ENCODE assay signal across 23 cellular contexts in genomic region chr13:111272117-111272516, GRCh38. TPM values are rescaled to one million over a fixed set of nuclear protein-coding genes. Genes with fewer than 3 reads are reported as not detected.
A peak's percentile ranks its signal among the peaks of the same experiment; 100 is the strongest.
DNase-seq lines count a peak whose midpoint lies in the region; ATAC-seq and TF ChIP-seq lines count a peak whose summit lies in the region.
"Had no signal": no experiment of that assay in that cellular context is flagged by ENCODE, and none has a peak within 500 bp of the region (broad histone marks: within the 10 kb centered on the region; RNA-seq: fewer than 3 reads in every experiment).

No MANE protein-coding gene starts in this region.

- DNase-seq in activated CD8-positive, alpha-beta memory T cell treated with anti-CD3 and anti-CD28 coated beads, Interleukin-2, amount 10 ng/mL, durations not matched to agents 7 days and 5 days: peak; percentile 18
- DNase-seq in activated CD8-positive, alpha-beta memory T cell treated with anti-CD3 and anti-CD28 coated beads, Interleukin-2, amount 50 U/mL, for 4 hours: no peak
- DNase-seq in osteoblast (ENCODE audit: insufficient read length, low spot score, missing footprints) (no peak), thoracic aorta (ENCODE audit: low spot score) (no peak), KBM-7 (no peak), CD1c-positive myeloid dendritic cell (ENCODE audit: extremely low spot score) (no peak)
- DNase-seq: CD8-positive, alpha-beta T cell; DND-41; GOT3; Karpas-422; NCI-H1417; NCI-H1694 treated with DMSO at 0.1 percent for 48 hours; NCI-H446 treated with DMSO at 0.1 percent for 48 hours; NCI-H526 treated with DMSO at 0.1 percent for 48 hours; Right ventricle myocardium superior had no signal

- no peak overlapping the region for H3K4me2 ChIP-seq in osteoblast (ENCODE audit: insufficient read depth, low read length)
- H3K4me2 ChIP-seq: BLaER1 treated with 17β-estradiol and CSF1 and Interleukin-3, amounts not matched to agents 10 nM and 100 nM had no signal

- H3K27ac Mint-ChIP-seq in activated CD8-positive, alpha-beta memory T cell treated with anti-CD3 and anti-CD28 coated beads, Interleukin-2, amount 10 ng/mL, durations not matched to agents 7 days and 5 days: no peak overlapping the region
- H3K27ac Mint-ChIP-seq: CD8-positive, alpha-beta T cell; IgD-negative memory B cell had no signal

- TF ChIP-seq CTCF in osteoblast (IDR thresholded peaks at IDR 0.05; ENCODE audit: extremely low read depth, low read depth, low read length) (no peak), thoracic aorta (IDR thresholded peaks at IDR 0.05) (no peak)

- H4K20me1 ChIP-seq in osteoblast (ENCODE audit: insufficient read depth, low read length): no peaks in the 10 kb centered on the region

- in situ Hi-C loops in KBM-7 (cut with MboI; ENCODE audit: low pct_unique_long_range_greater_than_20kb, low sequenced_read_pairs): no loop called here

- CTCF ChIA-PET in activated CD8-positive, alpha-beta memory T cell treated with anti-CD3 and anti-CD28 coated beads, Interleukin-2, amount 10 ng/mL, durations not matched to agents 7 days and 5 days (lab: Charles Lee): no interaction called here

- H3K9me3 ChIP-seq in osteoblast (ENCODE audit: low read depth, low read length) (no peaks in the 10 kb centered on the region), thoracic aorta (no peaks in the 10 kb centered on the region)
- H3K9me3 ChIP-seq: BLaER1 treated with 17β-estradiol and CSF1 and Interleukin-3, amounts not matched to agents 10 nM and 100 nM had no signal

- H3K27me3 Mint-ChIP-seq in activated CD8-positive, alpha-beta memory T cell treated with anti-CD3 and anti-CD28 coated beads, Interleukin-2, amount 10 ng/mL, durations not matched to agents 7 days and 5 days: no peaks in the 10 kb centered on the region
- H3K27me3 Mint-ChIP-seq: IgD-negative memory B cell had no signal

- no peaks in the 10 kb centered on the region for H3K9me3 Mint-ChIP-seq in activated CD8-positive, alpha-beta memory T cell treated with anti-CD3 and anti-CD28 coated beads, Interleukin-2, amount 10 ng/mL, durations not matched to agents 7 days and 5 days (ENCODE audit: low read depth)
- H3K9me3 Mint-ChIP-seq: CD8-positive, alpha-beta T cell; IgD-negative memory B cell had no signal

- peak overlapping the region; percentile 49 for H3K27ac ChIP-seq in cingulate gyrus (ENCODE audit: low read depth, low read length)
- peak overlapping the region; percentile 35 for H3K27ac ChIP-seq in osteoblast (ENCODE audit: low read depth, low read length)
- H3K27ac ChIP-seq in thoracic aorta: peak overlapping the region; percentile 33 to 58
- H3K27ac ChIP-seq: 22Rv1; BLaER1 treated with 17β-estradiol and CSF1 and Interleukin-3, amounts not matched to agents 10 nM and 100 nM had no signal

- ATAC-seq in activated CD8-positive, alpha-beta memory T cell treated with anti-CD3 and anti-CD28 coated beads, Interleukin-2, amount 10 ng/mL, durations not matched to agents 7 days and 5 days: no peak
- ATAC-seq in thoracic aorta (ENCODE audit: insufficient number of reproducible peaks, low FRiP score, low read depth): no peak
- no peak for ATAC-seq in GM19452 (IDR thresholded peaks at IDR 0.05; ENCODE audit: unreplicated experiment)
- ATAC-seq: CD8-positive, alpha-beta T cell; HCT116 had no signal

- peaks cover 40% of the 10 kb centered on the region for H3K36me3 ChIP-seq in osteoblast (ENCODE audit: insufficient read depth, low read length)
- peaks cover 26% of the 10 kb centered on the region for H3K36me3 ChIP-seq in thoracic aorta

- H3K4me1 Mint-ChIP-seq in activated CD8-positive, alpha-beta memory T cell treated with anti-CD3 and anti-CD28 coated beads, Interleukin-2, amount 10 ng/mL, durations not matched to agents 7 days and 5 days: peaks cover 21% of the 10 kb centered on the region

- H3K36me3 Mint-ChIP-seq in activated CD8-positive, alpha-beta memory T cell treated with anti-CD3 and anti-CD28 coated beads, Interleukin-2, amount 10 ng/mL, durations not matched to agents 7 days and 5 days: peaks cover 32% of the 10 kb centered on the region
- H3K36me3 Mint-ChIP-seq: IgD-negative memory B cell had no signal

- no peak overlapping the region for H3K4me3 Mint-ChIP-seq in activated CD8-positive, alpha-beta memory T cell treated with anti-CD3 and anti-CD28 coated beads, Interleukin-2, amount 10 ng/mL, durations not matched to agents 7 days and 5 days
- H3K4me3 Mint-ChIP-seq: CD8-positive, alpha-beta T cell had no signal

- H3K4me1 ChIP-seq in osteoblast (ENCODE audit: insufficient read depth, low read length) (peaks cover 15% of the 10 kb centered on the region), thoracic aorta (ENCODE audit: control insufficient read depth in 1 of 2, low read depth in 2 of 2) (peaks cover 8 to 38% of the 10 kb centered on the region in 2 donors)
- H3K4me1 ChIP-seq: BLaER1 treated with 17β-estradiol and CSF1 and Interleukin-3, amounts not matched to agents 10 nM and 100 nM had no signal

- peaks cover 8% of the 10 kb centered on the region for H3K79me2 ChIP-seq in osteoblast (ENCODE audit: insufficient read depth, low read length)

- H3K4me3 ChIP-seq in osteoblast (ENCODE audit: insufficient read depth, low read length) (no peak overlapping the region), thoracic aorta (no peak overlapping the region)
- H3K4me3 ChIP-seq: BLaER1 treated with 17β-estradiol and CSF1 and Interleukin-3, amounts not matched to agents 10 nM and 100 nM had no signal

- H3K27me3 ChIP-seq in osteoblast (ENCODE audit: insufficient read depth, low read length) (no peaks in the 10 kb centered on the region), thoracic aorta (replicated peaks; ENCODE audit: insufficient read depth) (no peaks in the 10 kb centered on the region)
- H3K27me3 ChIP-seq: BLaER1 treated with 17β-estradiol and CSF1 and Interleukin-3, amounts not matched to agents 10 nM and 100 nM had no signal

- no peak overlapping the region for H2AFZ ChIP-seq in osteoblast (ENCODE audit: low read length)

RNA-seq across cellular contexts. Expression of gene TEX29, which starts 48.3 kb away (rescaled TPM):
- total RNA-seq in activated CD8-positive, alpha-beta memory T cell treated with anti-CD3 and anti-CD28 coated beads, Interleukin-2, amount 10 ng/mL, durations not matched to agents 7 days and 5 days: under 1 TPM; 0.40 to 0.96 TPM
- total RNA-seq in osteoblast: 0.36 TPM in 1 of 2 replicates, not detected in the other
- not detected for total RNA-seq in thoracic aorta
- total RNA-seq: M059J, Right ventricle myocardium superior, SK-MEL-5 had no signal
